In the genomic region with DNA sequence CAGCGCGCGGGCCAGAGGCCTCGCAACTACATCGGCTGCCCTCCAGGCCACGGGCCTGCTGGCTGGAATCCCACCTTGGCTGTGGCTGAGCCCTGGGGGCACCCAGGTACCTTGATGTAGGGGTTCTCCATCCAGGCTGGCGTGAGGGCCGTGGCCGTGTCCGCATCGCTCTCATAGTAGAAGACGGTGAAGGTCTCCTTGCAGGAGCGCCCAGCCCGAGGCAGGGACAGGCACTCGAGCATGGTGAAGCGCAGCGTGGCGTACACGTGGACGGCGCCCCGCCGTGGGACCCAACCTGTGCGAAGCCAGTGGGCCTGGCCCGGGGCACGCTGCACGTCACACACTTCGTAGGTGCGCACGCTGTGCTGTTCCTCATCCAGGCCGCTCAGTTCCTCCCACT, we compare ENCODE assay signal across 16 cellular contexts.
"Had no signal": no experiment of that assay in that cellular context is flagged by ENCODE, and none has a peak within 500 bp of the region (broad histone marks: within the 10 kb centered on the region; RNA-seq: fewer than 3 reads in every experiment).

No MANE protein-coding gene starts in this region.

- H3K9me3 Mint-ChIP-seq: natural killer cell treated with Interleukin-12 subunit alpha and Interleukin-12 subunit beta and Interleukin-15 and Interleukin-18, amount 100 ng/mL, for 72 hours; stimulated activated naive B cell treated with anti-CD40 and anti-IgM and Interleukin-4, amounts not matched to agents 10 μg/mL and 1 μg/mL and 100 μg/mL, for 72 hours had no signal

- H3K27ac Mint-ChIP-seq: natural killer cell treated with Interleukin-12 subunit alpha and Interleukin-12 subunit beta and Interleukin-15 and Interleukin-18, amount 100 ng/mL, for 72 hours; stimulated activated naive B cell treated with anti-CD40 and anti-IgM and Interleukin-4, amounts not matched to agents 10 μg/mL and 1 μg/mL and 100 μg/mL, for 72 hours had no signal

- H3K27me3 ChIP-seq: gastroesophageal sphincter, right atrium auricular region, sigmoid colon had no signal

- ATAC-seq: gastroesophageal sphincter; stimulated activated naive B cell treated with anti-CD40 and anti-IgM and Interleukin-4, amounts not matched to agents 10 μg/mL and 1 μg/mL and 100 μg/mL, for 72 hours had no signal

- H3K4me3 ChIP-seq: dorsolateral prefrontal cortex, right atrium auricular region, sigmoid colon, skin epidermis had no signal

- H3K4me3 Mint-ChIP-seq: natural killer cell treated with Interleukin-12 subunit alpha and Interleukin-12 subunit beta and Interleukin-15 and Interleukin-18, amount 100 ng/mL, for 72 hours; stimulated activated naive B cell treated with anti-CD40 and anti-IgM and Interleukin-4, amounts not matched to agents 10 μg/mL and 1 μg/mL and 100 μg/mL, for 72 hours had no signal

- H3K36me3 Mint-ChIP-seq: natural killer cell treated with Interleukin-12 subunit alpha and Interleukin-12 subunit beta and Interleukin-15 and Interleukin-18, amount 100 ng/mL, for 72 hours had no signal

- H3K9me3 ChIP-seq: esophagus squamous epithelium, gastroesophageal sphincter, right atrium auricular region, sigmoid colon had no signal

- DNase-seq: cortex of kidney; dorsolateral prefrontal cortex; effector memory CD4-positive, alpha-beta T cell; esophagus squamous epithelium; foreskin fibroblast; glutamatergic neuron; islet precursor cell; sigmoid colon; stimulated activated CD4-positive, alpha-beta T cell treated with anti-CD3 and anti-CD28 coated beads, Interleukin-2, amount 100 ng/mL, for 24 hours; stimulated activated CD4-positive, alpha-beta T cell treated with anti-CD3 and anti-CD28 coated beads, Interleukin-4, amount 100 ng/mL, for 4 hours; stimulated activated naive B cell treated with anti-CD40 and anti-IgM and Interleukin-4, amounts not matched to agents 10 μg/mL and 1 μg/mL and 100 μg/mL, for 72 hours; trophoblast cell had no signal

- H3K27ac ChIP-seq: dorsolateral prefrontal cortex, right atrium auricular region, sigmoid colon had no signal
